2 cellular contexts compared by ENCODE assay signal in the genomic region with DNA sequence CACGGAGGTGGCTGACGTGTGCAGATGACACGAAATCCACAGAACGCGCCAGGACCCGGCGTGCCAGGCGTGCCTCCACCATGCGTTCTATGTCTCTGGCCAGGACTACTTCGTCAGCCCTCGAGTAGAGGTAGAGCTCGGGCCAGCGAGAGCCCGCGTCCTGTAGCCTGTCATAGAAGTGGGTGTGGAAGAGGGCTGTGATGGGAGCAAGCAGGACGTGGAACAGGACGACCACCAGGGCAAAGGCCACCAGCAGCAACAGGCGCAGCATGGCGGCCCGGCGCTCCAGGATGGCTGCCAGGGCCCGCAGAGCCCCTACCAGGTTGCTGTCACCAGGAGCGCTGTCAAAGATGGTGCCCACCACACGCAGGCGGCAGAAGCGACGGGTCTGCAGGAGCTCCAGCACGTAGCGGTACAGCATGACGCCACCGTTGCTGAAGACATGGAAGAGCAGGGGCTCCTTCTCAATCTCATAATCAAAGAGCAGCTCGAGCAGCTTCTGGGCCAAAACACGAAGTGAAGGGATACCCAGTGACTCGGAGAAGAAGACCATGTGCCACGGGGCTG.
A peak's percentile ranks its signal among the peaks of the same experiment; 100 is the strongest.
TF ChIP-seq lines count a peak whose summit lies in the region.

No MANE protein-coding gene starts in this region.

TF ChIP-seq in IMR-90, 13 proteins besides CTCF, POLR2A, EP300 and RAD21:
- TF ChIP-seq CHD1 (IDR thresholded peaks at IDR 0.05; ENCODE audit: low read depth, low read length) (no peak), RFX5 (IDR thresholded peaks at IDR 0.05; ENCODE audit: low read depth, low read length) (no peak), SMC3 (IDR thresholded peaks at IDR 0.05; ENCODE audit: low read depth, low read length) (no peak), MAFK (IDR thresholded peaks at IDR 0.05; ENCODE audit: low read depth, low read length) (no peak), MXI1 (IDR thresholded peaks at IDR 0.05; ENCODE audit: borderline replicate concordance, low read depth, low read length) (no peak), NFE2L2 (IDR thresholded peaks at IDR 0.05; ENCODE audit: low read depth, low read length) (no peak), RCOR1 (IDR thresholded peaks at IDR 0.05; ENCODE audit: insufficient replicate concordance, low read length) (no peak), BHLHE40 (IDR thresholded peaks at IDR 0.05; ENCODE audit: low read depth, low read length) (no peak), CEBPB (IDR thresholded peaks at IDR 0.05; ENCODE audit: low read depth, low read length) (no peak), MAZ (IDR thresholded peaks at IDR 0.05; ENCODE audit: borderline replicate concordance, low read depth, low read length) (no peak), FOS (IDR thresholded peaks at IDR 0.05; ENCODE audit: low read depth, low read length) (no peak)
- TF ChIP-seq, protein P1, sequence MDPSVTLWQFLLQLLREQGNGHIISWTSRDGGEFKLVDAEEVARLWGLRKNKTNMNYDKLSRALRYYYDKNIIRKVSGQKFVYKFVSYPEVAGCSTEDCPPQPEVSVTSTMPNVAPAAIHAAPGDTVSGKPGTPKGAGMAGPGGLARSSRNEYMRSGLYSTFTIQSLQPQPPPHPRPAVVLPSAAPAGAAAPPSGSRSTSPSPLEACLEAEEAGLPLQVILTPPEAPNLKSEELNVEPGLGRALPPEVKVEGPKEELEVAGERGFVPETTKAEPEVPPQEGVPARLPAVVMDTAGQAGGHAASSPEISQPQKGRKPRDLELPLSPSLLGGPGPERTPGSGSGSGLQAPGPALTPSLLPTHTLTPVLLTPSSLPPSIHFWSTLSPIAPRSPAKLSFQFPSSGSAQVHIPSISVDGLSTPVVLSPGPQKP (IDR thresholded peaks at IDR 0.05; ENCODE audit: borderline replicate concordance, low read depth, low read length): no peak
- TF ChIP-seq, protein P2, sequence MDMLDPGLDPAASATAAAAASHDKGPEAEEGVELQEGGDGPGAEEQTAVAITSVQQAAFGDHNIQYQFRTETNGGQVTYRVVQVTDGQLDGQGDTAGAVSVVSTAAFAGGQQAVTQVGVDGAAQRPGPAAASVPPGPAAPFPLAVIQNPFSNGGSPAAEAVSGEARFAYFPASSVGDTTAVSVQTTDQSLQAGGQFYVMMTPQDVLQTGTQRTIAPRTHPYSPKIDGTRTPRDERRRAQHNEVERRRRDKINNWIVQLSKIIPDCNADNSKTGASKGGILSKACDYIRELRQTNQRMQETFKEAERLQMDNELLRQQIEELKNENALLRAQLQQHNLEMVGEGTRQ (IDR thresholded peaks at IDR 0.05; ENCODE audit: low read depth, low read length): no peak

TF ChIP-seq in HepG2, 621 proteins besides CTCF, POLR2A, EP300 and RAD21:
- TF ChIP-seq ZSCAN31 (CRISPR knock-in tag; IDR thresholded peaks at IDR 0.05; ENCODE audit: low read depth): no peak
- TF ChIP-seq NRL (CRISPR knock-in tag; IDR thresholded peaks at IDR 0.05; ENCODE audit: borderline replicate concordance): 0 out of 2 replicates have a peak, but pooled peaks have one; percentile 57
- peak; percentile 17; the same call in 1 of the 2 replicates for TF ChIP-seq GABPB1 (CRISPR knock-in tag; IDR thresholded peaks at IDR 0.05)
